Comparison of ENCODE assay signal across 22 cellular contexts in the genomic region with DNA sequence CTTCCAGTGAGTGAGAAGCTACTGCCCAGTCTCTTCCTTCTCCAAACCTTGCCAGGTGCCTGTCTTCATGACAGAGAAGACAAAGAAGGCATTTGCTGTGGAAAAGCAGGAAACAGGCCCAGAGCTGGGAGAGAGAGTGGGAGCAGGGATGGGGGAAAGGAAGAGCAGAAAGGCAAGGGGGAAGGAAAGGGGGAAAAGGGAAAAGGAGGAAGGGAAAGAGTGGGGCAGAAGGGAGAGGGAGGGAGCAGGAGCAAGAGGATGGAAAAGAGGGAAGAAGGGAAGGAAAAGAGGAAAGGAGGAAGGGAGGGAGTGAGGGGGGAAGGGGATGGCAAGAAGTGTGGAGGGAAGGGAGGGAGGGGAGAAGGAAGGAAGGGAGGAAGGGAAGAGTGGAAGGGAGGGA.
"Had no signal": no experiment of that assay in that cellular context is flagged by ENCODE, and none has a peak within 500 bp of the region (broad histone marks: within the 10 kb centered on the region; RNA-seq: fewer than 3 reads in every experiment).

No MANE protein-coding gene starts in this region.

- FAIRE-seq: colon, endometrium, endothelial cell of umbilical vein, frontal cortex had no signal

- H3K9me3 ChIP-seq: colonic mucosa, esophagus muscularis mucosa, esophagus squamous epithelium, gastrocnemius medialis, gastroesophageal sphincter, heart left ventricle, heart right ventricle had no signal

- DNase-seq: colonic mucosa; cortex of kidney; effector CD4-positive, alpha-beta T cell; effector CD8-positive, alpha-beta T cell; effector memory CD4-positive, alpha-beta T cell; effector memory CD8-positive, alpha-beta T cell; esophagus squamous epithelium; foreskin keratinocyte; gastrocnemius medialis; glutamatergic neuron; heart left ventricle had no signal

- ATAC-seq: effector memory CD8-positive, alpha-beta T cell; esophagus mucosa; gastrocnemius medialis; gastroesophageal sphincter; heart right ventricle had no signal

- H3K27ac ChIP-seq: colonic mucosa, coronary artery, dorsolateral prefrontal cortex, epithelial cell of prostate, esophagus muscularis mucosa, esophagus squamous epithelium, foreskin keratinocyte, gastrocnemius medialis, gastroesophageal sphincter, heart left ventricle, heart right ventricle had no signal

- H3K36me3 ChIP-seq: colonic mucosa, esophagus muscularis mucosa, esophagus squamous epithelium, gastrocnemius medialis, gastroesophageal sphincter, heart left ventricle, heart right ventricle had no signal

- H3K27me3 ChIP-seq: colonic mucosa, dorsolateral prefrontal cortex, foreskin keratinocyte, gastrocnemius medialis had no signal

- H3K4me1 ChIP-seq: colonic mucosa, esophagus muscularis mucosa, esophagus squamous epithelium, foreskin keratinocyte, gastrocnemius medialis, gastroesophageal sphincter, heart left ventricle, heart right ventricle had no signal

- H3K4me3 ChIP-seq: colonic mucosa, coronary artery, dorsolateral prefrontal cortex, esophagus muscularis mucosa, esophagus squamous epithelium, gastrocnemius medialis, gastroesophageal sphincter, heart left ventricle, heart right ventricle had no signal
